ENCODE assay signal across 1 cellular context in the genomic region with DNA sequence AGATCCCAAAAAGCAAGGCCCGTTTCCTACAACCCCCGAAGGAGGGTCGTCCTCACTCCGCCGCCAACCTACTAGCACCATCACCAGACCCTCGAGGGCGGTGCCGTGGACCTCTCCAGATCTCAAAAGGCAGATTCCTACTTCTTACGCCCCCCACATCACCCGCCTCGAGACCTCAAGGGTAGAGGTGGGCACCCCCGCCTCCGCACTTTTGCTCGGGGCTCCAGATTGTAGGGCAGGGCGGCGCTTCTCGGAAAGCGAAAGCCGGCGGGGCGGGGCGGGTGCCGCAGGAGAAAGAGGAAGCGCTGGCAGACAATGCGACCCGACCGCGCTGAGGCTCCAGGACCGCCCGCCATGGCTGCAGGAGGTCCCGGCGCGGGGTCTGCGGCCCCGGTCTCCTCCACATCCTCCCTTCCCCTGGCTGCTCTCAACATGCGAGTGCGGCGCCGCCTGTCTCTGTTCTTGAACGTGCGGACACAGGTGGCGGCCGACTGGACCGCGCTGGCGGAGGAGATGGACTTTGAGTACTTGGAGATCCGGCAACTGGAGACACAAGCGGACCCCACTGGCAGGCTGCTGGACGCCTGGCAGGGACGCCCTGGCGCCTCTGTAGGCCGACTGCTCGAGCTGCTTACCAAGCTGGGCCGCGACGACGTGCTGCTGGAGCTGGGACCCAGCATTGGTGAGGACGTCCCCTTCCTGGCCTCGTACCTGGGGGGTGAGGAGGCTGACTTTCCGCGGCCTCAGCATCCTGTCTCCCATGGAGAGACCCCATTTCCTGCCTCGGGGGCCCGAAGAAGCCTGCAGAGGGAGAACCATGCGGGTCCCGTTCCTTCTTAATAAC.
TF ChIP-seq lines count a peak whose summit lies in the region.

A gene (plus strand): TSS at position 315 of the 844 bp plus-strand sequence. CDS start 40 bp downstream, at position 355.

TF ChIP-seq in HepG2, 621 proteins besides CTCF, POLR2A, EP300 and RAD21 (continued from another document):
- TF ChIP-seq, protein P1, sequence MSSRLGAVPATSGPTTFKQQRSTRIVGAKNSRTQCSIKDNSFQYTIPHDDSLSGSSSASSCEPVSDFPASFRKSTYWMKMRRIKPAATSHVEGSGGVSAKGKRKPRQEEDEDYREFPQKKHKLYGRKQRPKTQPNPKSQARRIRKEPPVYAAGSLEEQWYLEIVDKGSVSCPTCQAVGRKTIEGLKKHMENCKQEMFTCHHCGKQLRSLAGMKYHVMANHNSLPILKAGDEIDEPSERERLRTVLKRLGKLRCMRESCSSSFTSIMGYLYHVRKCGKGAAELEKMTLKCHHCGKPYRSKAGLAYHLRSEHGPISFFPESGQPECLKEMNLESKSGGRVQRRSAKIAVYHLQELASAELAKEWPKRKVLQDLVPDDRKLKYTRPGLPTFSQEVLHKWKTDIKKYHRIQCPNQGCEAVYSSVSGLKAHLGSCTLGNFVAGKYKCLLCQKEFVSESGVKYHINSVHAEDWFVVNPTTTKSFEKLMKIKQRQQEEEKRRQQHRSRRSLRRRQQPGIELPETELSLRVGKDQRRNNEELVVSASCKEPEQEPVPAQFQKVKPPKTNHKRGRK (CRISPR knock-in tag; IDR thresholded peaks at IDR 0.05): 0 out of 2 replicates have a peak, but pooled peaks have one; percentile 38
- TF ChIP-seq ZNF274 (CRISPR knock-in tag; IDR thresholded peaks at IDR 0.05): no peak
